ENCODE assay signal across 13 cellular contexts in the genomic region with DNA sequence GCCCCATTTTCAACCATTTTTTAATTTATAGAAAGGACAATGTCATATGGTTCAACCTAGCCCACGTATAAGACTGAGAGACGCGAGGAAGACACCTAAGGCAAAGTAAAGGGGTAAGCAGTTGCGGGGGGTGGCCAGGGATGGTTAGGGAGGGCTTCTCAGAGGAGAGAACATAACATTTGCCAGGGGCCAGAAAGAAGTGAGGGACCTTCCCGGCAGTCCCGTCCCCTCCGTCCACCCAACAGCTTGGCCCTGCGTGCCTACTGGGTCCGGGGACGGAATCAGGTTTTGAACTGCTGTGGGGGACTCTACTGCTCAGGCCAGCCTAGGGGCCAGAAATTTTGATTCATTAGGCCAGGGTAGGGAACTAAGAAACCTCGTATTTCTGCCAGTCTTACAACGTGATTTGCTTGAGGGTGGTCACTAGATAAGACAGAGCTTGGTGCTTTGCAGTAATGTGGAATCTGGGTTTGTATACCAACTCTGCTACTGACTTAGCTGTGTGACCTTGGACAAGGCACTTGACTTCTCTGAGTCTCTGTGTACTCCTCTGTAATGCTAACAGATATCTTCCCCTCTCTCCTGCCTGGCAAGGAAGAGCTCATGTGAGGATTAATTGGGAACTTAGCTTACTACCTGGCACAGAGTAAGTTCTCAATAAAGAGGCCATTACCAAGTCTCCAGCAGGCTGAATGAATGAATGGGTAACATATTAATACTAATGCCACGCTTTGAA. TPM values are rescaled to one million over a fixed set of nuclear protein-coding genes. Genes with fewer than 3 reads are reported as not detected.
DNase-seq lines count a peak whose midpoint lies in the region; ATAC-seq, FAIRE-seq and TF ChIP-seq lines count a peak whose summit lies in the region.
"Had no signal": no experiment of that assay in that cellular context is flagged by ENCODE, and none has a peak within 500 bp of the region (broad histone marks: within the 10 kb centered on the region; RNA-seq: fewer than 3 reads in every experiment).

No MANE protein-coding gene starts in this region.

- H3K36me3 Mint-ChIP-seq in activated T-cell treated with anti-CD3 and anti-CD28 coated beads, Interleukin-2, amount 50 U/mL, for 4 hours (ENCODE audit: insufficient read depth) = no peaks in the 10 kb centered on the region

- H3K9me3 Mint-ChIP-seq in activated T-cell treated with anti-CD3 and anti-CD28 coated beads, Interleukin-2, amount 50 U/mL, for 4 hours = no peaks in the 10 kb centered on the region
- H3K9me3 Mint-ChIP-seq: HFFc6 had no signal

- H3K4me3 Mint-ChIP-seq in activated T-cell treated with anti-CD3 and anti-CD28 coated beads, Interleukin-2, amount 50 U/mL, for 4 hours = peak overlapping the region; percentile 59
- H3K4me3 Mint-ChIP-seq: HFFc6 had no signal

- H3K4me2 ChIP-seq in K562 (ENCODE audit: insufficient read depth, low read length) = no peak overlapping the region

- TF ChIP-seq CTCF in K562 (IDR thresholded peaks at IDR 0.05 in 2 of 3, conservative IDR thresholded peaks at IDR 0.05 in 1 of 3; ENCODE audit: insufficient read depth in 2 of 3, low read depth in 1 of 3, low read length in 3 of 3) (no peak), suprapubic skin (IDR thresholded peaks at IDR 0.05) (no peak), WERI-Rb-1 (IDR thresholded peaks at IDR 0.05; ENCODE audit: low read depth, low read length) (no peak)

- no TSS peak for BruUV-seq in K562 (replicated peaks; lab: Mats Ljungman, UMichigan)

- CTCF ChIA-PET in K562 (lab: Yijun Ruan, JAX; ENCODE audit: low intra/inter-chr PET ratio) = no interaction called here

- no peak for DNase-seq in activated T-cell treated with anti-CD3 and anti-CD28 coated beads, Interleukin-2, amount 50 U/mL, for 4 hours
- DNase-seq in activated T-cell treated with anti-CD3 and anti-CD28 coated beads, Interleukin-2, amount 50 U/mL, for 1 hour = no peak
- DNase-seq in K562 (ENCODE audit: extremely low read depth in 1 of 4, low spot score in 3 of 4) (no peak), suprapubic skin (ENCODE audit: low spot score in 2 of 2) (no peak), WERI-Rb-1 (no peak), GF-D8 (lab: John Stamatoyannopoulos, UW) (no peak), erythroblast (lab: John Stamatoyannopoulos, UW) (no peak)
- DNase-seq: activated CD4-positive, alpha-beta T cell treated with anti-CD3 and anti-CD28 coated beads for 1 hour; HFFc6; PC-3; stimulated activated CD4-positive, alpha-beta T cell treated with anti-CD3 and anti-CD28 coated beads, Interleukin-2, amount 100 ng/mL, for 48 hours had no signal

- H3K36me3 ChIP-seq in K562 (ENCODE audit: control insufficient read depth, insufficient read depth, low read length) (no peaks in the 10 kb centered on the region), mucosa of rectum (ENCODE audit: control insufficient read depth in 2 of 2, insufficient read depth in 2 of 2, low read length in 2 of 2) (no peaks in the 10 kb centered on the region), suprapubic skin (no peaks in the 10 kb centered on the region), WERI-Rb-1 (no peaks in the 10 kb centered on the region)

- intact Hi-C loops in K562 (cut with micrococcal nuclease) = no loop called here

- no peak overlapping the region for H2AFZ ChIP-seq in K562 (ENCODE audit: low read depth, low read length)

- H3K4me1 ChIP-seq in K562 (replicated peaks in 1 of 2; ENCODE audit: control insufficient read depth in 2 of 2, insufficient read depth in 2 of 2, low read length in 2 of 2) = peaks cover 0 to 10% of the 10 kb centered on the region in 2 experiments; a peak in 2 of 5 replicates
- H3K4me1 ChIP-seq in mucosa of rectum (ENCODE audit: control insufficient read depth in 2 of 2, insufficient read depth in 2 of 2, low read length in 2 of 2) = peaks cover 7 to 9% of the 10 kb centered on the region in 2 donors
- H3K4me1 ChIP-seq in suprapubic skin = peaks cover 16% of the 10 kb centered on the region

- no peak for FAIRE-seq in K562 (lab: Jason Lieb, UNC)

- TF ChIP-seq EP300 in K562 (IDR thresholded peaks at IDR 0.05; ENCODE audit: low read length) (no peak), suprapubic skin (IDR thresholded peaks at IDR 0.05) (no peak)

- H3K27me3 ChIP-seq in K562 (ENCODE audit: control insufficient read depth in 2 of 2, insufficient read depth in 2 of 2, low read length in 2 of 2) = peaks cover 54 to 77% of the 10 kb centered on the region in 2 experiments
- H3K27me3 ChIP-seq in mucosa of rectum (ENCODE audit: control insufficient read depth in 2 of 2, insufficient read depth in 2 of 2, low read length in 2 of 2) = peaks cover 27 to 32% of the 10 kb centered on the region in 2 donors
- H3K27me3 ChIP-seq in suprapubic skin = peaks cover 40% of the 10 kb centered on the region
- peaks cover 36% of the 10 kb centered on the region for H3K27me3 ChIP-seq in WERI-Rb-1 (ENCODE audit: insufficient read depth, low read depth, severe bottlenecking)

- H3K27me3 Mint-ChIP-seq in activated T-cell treated with anti-CD3 and anti-CD28 coated beads, Interleukin-2, amount 50 U/mL, for 4 hours (ENCODE audit: low read depth) = peaks cover 48% of the 10 kb centered on the region

- H3K27ac ChIP-seq in K562 (ENCODE audit: extremely low read depth, low read depth, low read length) (no peak overlapping the region), mucosa of rectum (ENCODE audit: low read depth in 2 of 2, low read length in 2 of 2) (no peak overlapping the region), suprapubic skin (no peak overlapping the region), WERI-Rb-1 (no peak overlapping the region)

- no peak for ATAC-seq in activated T-cell treated with anti-CD3 and anti-CD28 coated beads, Interleukin-2, amount 50 U/mL, for 4 hours
- no peak for ATAC-seq in K562
- ATAC-seq: PC-3 had no signal

- no peaks in the 10 kb centered on the region for H3K79me2 ChIP-seq in K562 (ENCODE audit: control insufficient read depth, insufficient read depth, low read length)

- peaks cover 9% of the 10 kb centered on the region for H3K4me1 Mint-ChIP-seq in activated T-cell treated with anti-CD3 and anti-CD28 coated beads, Interleukin-2, amount 50 U/mL, for 4 hours (ENCODE audit: low read depth)

- TF ChIP-seq RAD21 in K562 (CRISPR knock-in tag; conservative IDR thresholded peaks at IDR 0.05 in 1 of 2, IDR thresholded peaks at IDR 0.05 in 1 of 2) = no peak

- TF ChIP-seq POLR2A in K562 (conservative IDR thresholded peaks at IDR 0.05) (no peak), suprapubic skin (IDR thresholded peaks at IDR 0.05) (no peak), erythroblast (IDR thresholded peaks at IDR 0.05; ENCODE audit: low read length) (no peak)

- no peak overlapping the region for H3K4me3 ChIP-seq in K562
- peak overlapping the region; percentile 53 to 61 for H3K4me3 ChIP-seq in mucosa of rectum (ENCODE audit: low read length in 2 of 2)
- peak overlapping the region; percentile 44 for H3K4me3 ChIP-seq in suprapubic skin
- no peak overlapping the region for H3K4me3 ChIP-seq in WERI-Rb-1 (ENCODE audit: low read depth, low read length)

- H4K20me1 ChIP-seq in K562 (replicated peaks; ENCODE audit: control insufficient read depth, insufficient read depth, low read length) = no peaks in the 10 kb centered on the region

- POLR2A ChIA-PET in K562 (lab: Yijun Ruan, JAX) = no interaction called here

- no peaks in the 10 kb centered on the region for H3K9me1 ChIP-seq in K562 (ENCODE audit: control insufficient read depth, insufficient read depth, low read length)

- WGBS in K562 (ENCODE audit: insufficient coverage, low coverage, missing lambda C conversion rate) = 4% methylated on average over 10 of the region's 13 CpGs
- WGBS in suprapubic skin = 75% methylated on average over 13 of the region's 13 CpGs

- H3K9ac ChIP-seq in K562 (ENCODE audit: insufficient read depth in 1 of 2, low read depth in 2 of 2, low read length in 2 of 2) (no peak overlapping the region), mucosa of rectum (ENCODE audit: low read depth in 1 of 2, low read length in 2 of 2) (no peak overlapping the region)

- in situ Hi-C loops in K562 (cut with MboI) = no loop called here

- H3K9me3 ChIP-seq in K562 (replicated peaks; ENCODE audit: control insufficient read depth, insufficient read depth, low read depth, low read length) = no peaks in the 10 kb centered on the region
- H3K9me3 ChIP-seq in mucosa of rectum (ENCODE audit: control insufficient read depth in 2 of 2, low read length in 2 of 2) = no peaks in the 10 kb centered on the region
- no peaks in the 10 kb centered on the region for H3K9me3 ChIP-seq in suprapubic skin
- no peaks in the 10 kb centered on the region for H3K9me3 ChIP-seq in WERI-Rb-1 (ENCODE audit: severe bottlenecking)

RNA-seq across cellular contexts. Expression of a gene that starts 0.7 kb away (rescaled TPM):
- total RNA-seq in activated T-cell treated with anti-CD3 and anti-CD28 coated beads, Interleukin-2, amount 50 U/mL, for 4 hours = not detected
- total RNA-seq in K562 (2011; cell fraction: chromatin; rRNA removed; ENCODE audit: low replicate concordance) = not detected in 2 replicates
- total RNA-seq in K562 (2011; cell fraction: nucleolus; rRNA removed) = not detected in 2 replicates
- total RNA-seq in K562 (2011; cell fraction: nucleoplasm; rRNA removed) = not detected in 2 replicates
- not detected in 2 replicates for total RNA-seq in K562 (2014; rRNA removed)
- total RNA-seq in K562 (2014; rRNA removed; fragmentation: Illumina TruSeq; extraction: Trizol) = not detected in 2 replicates
- not detected in 2 replicates for total RNA-seq in K562 (2015; rRNA removed; fragmentation: Illumina TruSeq; extraction: Trizol)
- total RNA-seq in K562 (2021) = not detected in 2 replicates
- not detected in 2 replicates for polyA plus RNA-seq in K562 (2011; rRNA removed)
- not detected in 2 replicates for polyA plus RNA-seq in K562 (2011; cell fraction: cytosol; rRNA removed)
- polyA plus RNA-seq in K562 (2011; cell fraction: nucleus; rRNA removed) = not detected in 2 replicates
- not detected in 2 replicates for polyA plus RNA-seq in K562 (2012)
- polyA plus RNA-seq in K562 (2014; fragmentation: Illumina TruSeq; extraction: Trizol) = not detected in 2 replicates
- polyA plus RNA-seq in K562 (2014; fragmentation: Nextera tagmentation; extraction: Ambion mirVana) = not detected
- not detected in 2 replicates for polyA plus RNA-seq in K562 (2014; rRNA removed)
- 0.03 TPM in 1 of 2 replicates, not detected in the other for polyA minus RNA-seq in K562 (2011; rRNA and poly(A)+ RNA removed)
- not detected in 2 replicates for polyA minus RNA-seq in K562 (2011; cell fraction: cytosol; rRNA and poly(A)+ RNA removed)
- not detected in 2 replicates for polyA minus RNA-seq in K562 (2011; cell fraction: nucleus; rRNA and poly(A)+ RNA removed)
- under 1 TPM in 1 of 4 donors, not detected in 3; 0.42 TPM for total RNA-seq in suprapubic skin
- total RNA-seq: HFFc6, PC-3, ureter had no signal

RNA-seq across cellular contexts. Expression of a gene that starts 44.8 kb away (rescaled TPM):
- 1 to 10 TPM; 4.6 to 7.5 (median 7.0) TPM for total RNA-seq in activated T-cell treated with anti-CD3 and anti-CD28 coated beads, Interleukin-2, amount 50 U/mL, for 4 hours
- total RNA-seq in K562 (2011; cell fraction: chromatin; rRNA removed; ENCODE audit: low replicate concordance) = 9.0 and 14.3 TPM in 2 replicates
- 3.3 TPM in 2 replicates for total RNA-seq in K562 (2011; cell fraction: nucleolus; rRNA removed)
- 5.9 and 10.1 TPM in 2 replicates for total RNA-seq in K562 (2011; cell fraction: nucleoplasm; rRNA removed)
- total RNA-seq in K562 (2014; rRNA removed) (10.0 and 11.7 TPM in 2 replicates), K562 (2014; rRNA removed; fragmentation: Illumina TruSeq; extraction: Trizol) (13.9 and 15.4 TPM in 2 replicates), K562 (2015; rRNA removed; fragmentation: Illumina TruSeq; extraction: Trizol) (11.0 and 13.1 TPM in 2 replicates), K562 (2021) (15.3 TPM in 2 replicates), suprapubic skin (10 to 100 TPM; 17.0 to 24.6 (median 20.1) TPM)
- polyA plus RNA-seq in K562 (2011; rRNA removed) (30.2 and 33.7 TPM in 2 replicates), K562 (2014; fragmentation: Illumina TruSeq; extraction: Trizol) (21.1 and 21.8 TPM in 2 replicates), K562 (2014; fragmentation: Nextera tagmentation; extraction: Ambion mirVana) (10 to 100 TPM; 10.7 to 17.3 TPM), K562 (2014; rRNA removed) (15.1 and 15.8 TPM in 2 replicates)
- polyA plus RNA-seq in K562 (2011; cell fraction: cytosol; rRNA removed) = 8.8 and 17.2 TPM in 2 replicates
- 13.9 and 31.2 TPM in 2 replicates for polyA plus RNA-seq in K562 (2011; cell fraction: nucleus; rRNA removed)
- 10.9 and 29.7 TPM in 2 replicates for polyA plus RNA-seq in K562 (2012)
- 17.5 and 22.8 TPM in 2 replicates for polyA minus RNA-seq in K562 (2011; rRNA and poly(A)+ RNA removed)
- polyA minus RNA-seq in K562 (2011; cell fraction: cytosol; rRNA and poly(A)+ RNA removed) = 7.3 and 12.4 TPM in 2 replicates
- polyA minus RNA-seq in K562 (2011; cell fraction: nucleus; rRNA and poly(A)+ RNA removed) = 4.8 and 10.7 TPM in 2 replicates

Comparison
In these comparisons a context has a peak if more than half of its experiments do, and no peak if none do; other contexts are left out.
1. H3K4me3 ChIP-seq: peak in mucosa of rectum (2 of 2) and suprapubic skin (single experiment); none in K562 (single experiment) and WERI-Rb-1 (single experiment).